1 cellular context compared by ENCODE assay signal in genomic region chr17:29595107-29595942, GRCh38.
TF ChIP-seq lines count a peak whose summit lies in the region.

No MANE protein-coding gene starts in this region.

TF ChIP-seq in IMR-90, 13 proteins besides CTCF, POLR2A, EP300 and RAD21 (continued from another document):
- TF ChIP-seq USF2 (IDR thresholded peaks at IDR 0.05; ENCODE audit: low read depth, low read length) (no peak), CEBPB (IDR thresholded peaks at IDR 0.05; ENCODE audit: low read depth, low read length) (no peak), SMC3 (IDR thresholded peaks at IDR 0.05; ENCODE audit: low read depth, low read length) (no peak), NFE2L2 (IDR thresholded peaks at IDR 0.05; ENCODE audit: low read depth, low read length) (no peak), ELK1 (IDR thresholded peaks at IDR 0.05; ENCODE audit: borderline replicate concordance, low read depth, low read length) (no peak), MXI1 (IDR thresholded peaks at IDR 0.05; ENCODE audit: borderline replicate concordance, low read depth, low read length) (no peak), CHD1 (IDR thresholded peaks at IDR 0.05; ENCODE audit: low read depth, low read length) (no peak), BHLHE40 (IDR thresholded peaks at IDR 0.05; ENCODE audit: low read depth, low read length) (no peak; the same call in 1 of the 2 replicates)
TF ChIP-seq in IMR-90: peak in this region for 0.
